In genomic region chr17:29149431-29150064, GRCh38 we compare ENCODE assay signal across 8 cellular contexts. TPM values are rescaled to one million over a fixed set of nuclear protein-coding genes. Genes with fewer than 3 reads are reported as not detected.
DNase-seq lines count a peak whose midpoint lies in the region; ATAC-seq and TF ChIP-seq lines count a peak whose summit lies in the region.

No MANE protein-coding gene starts in this region.

- CTCF ChIA-PET in AG04450 (lab: Charles Lee) = interaction anchor here (0.6 to 8.7 kb wide), 37 partner anchors 9 to 412 kb away, joined by 3 to 166 read pairs (median 6); partner anchors contain the start of genes MYO18A and NUFIP2

- peak overlapping the region; percentile 21 for H3K27ac ChIP-seq in AG04450 (ENCODE audit: low read depth, low read length)
- no peak overlapping the region for H3K27ac ChIP-seq in SU-DHL-6 (ENCODE audit: low read depth, low read length)

- peak; percentile 11 for ATAC-seq in GM18517 (IDR thresholded peaks at IDR 0.05; ENCODE audit: unreplicated experiment)
- ATAC-seq in HG02938 (IDR thresholded peaks at IDR 0.05; ENCODE audit: unreplicated experiment) = no peak

- H3F3A ChIP-seq in SU-DHL-6 (ENCODE audit: insufficient read depth) = peaks cover 5% of the 10 kb centered on the region; the same call in 1 of the 2 replicates

- no peaks in the 10 kb centered on the region for H3K36me3 ChIP-seq in SU-DHL-6 (ENCODE audit: low read length)

- no peaks in the 10 kb centered on the region for H3K9me2 ChIP-seq in SU-DHL-6 (replicated peaks; ENCODE audit: insufficient read depth, low read length)

- peak overlapping the region; percentile 56 for H3K4me3 ChIP-seq in AG04450 (ENCODE audit: low read depth, low read length)
- H3K4me3 ChIP-seq in SU-DHL-6 (ENCODE audit: insufficient read depth, low read length, poor library complexity, severe bottlenecking) = peak overlapping the region; percentile 38
- peak overlapping the region; percentile 64 for H3K4me3 ChIP-seq in fibroblast of the aortic adventitia (ENCODE audit: low read depth, low read length)
- H3K4me3 ChIP-seq in skeletal muscle cell (ENCODE audit: low read depth, low read length) = peak overlapping the region; percentile 47

- H3K79me2 ChIP-seq in SU-DHL-6 (ENCODE audit: insufficient read depth, low read length) = no peaks in the 10 kb centered on the region

- POLR2A ChIA-PET in AG04450 (lab: Yijun Ruan, JAX) = interaction anchor here (0.6 to 1.7 kb wide), 13 partner anchors 9 to 145 kb away, joined by 3 to 16 read pairs (median 5); partner anchors contain the start of genes MYO18A and NUFIP2

- H2AFZ ChIP-seq in SU-DHL-6 (ENCODE audit: low read depth, low read length, severe bottlenecking) = peak overlapping the region; percentile 21

- H3K27me3 ChIP-seq in AG04450 (ENCODE audit: control insufficient read depth, insufficient read depth, low read length) (no peaks in the 10 kb centered on the region), SU-DHL-6 (ENCODE audit: low read length) (no peaks in the 10 kb centered on the region)

- H3K9me3 ChIP-seq in AG04450 (ENCODE audit: control insufficient read depth, insufficient read depth, low read length) = no peaks in the 10 kb centered on the region
- H3K9me3 ChIP-seq in SU-DHL-6 (ENCODE audit: insufficient read depth, low read length) = no peaks in the 10 kb centered on the region

- no peaks in the 10 kb centered on the region for H4K20me1 ChIP-seq in SU-DHL-6 (ENCODE audit: low read depth, low read length)

- DNase-seq in AG04450 (ENCODE audit: low read depth, low spot score) (no peak), fibroblast of the aortic adventitia (ENCODE audit: low read depth) (peak; percentile 70), skeletal muscle cell (ENCODE audit: low read depth) (no peak), SHP77 treated with DMSO at 0.1 percent for 48 hours (lab: John Stamatoyannopoulos, UW) (no peak)
- DNase-seq in activated CD4-positive, alpha-beta T cell treated with anti-CD3 and anti-CD28 coated beads for 1 hour = no peak

- TF ChIP-seq CTCF in AG04450 (IDR thresholded peaks at IDR 0.05; ENCODE audit: low read depth, low read length) (no peak), SU-DHL-6 (IDR thresholded peaks at IDR 0.05; ENCODE audit: insufficient read depth, low read length, poor library complexity, severe bottlenecking) (no peak), fibroblast of the aortic adventitia (IDR thresholded peaks at IDR 0.05; ENCODE audit: insufficient read depth, low read length) (no peak)

- H3K9ac ChIP-seq in SU-DHL-6 (ENCODE audit: low read length) = peak overlapping the region; percentile 57; the same call in 1 of the 2 replicates

- H3K4me2 ChIP-seq in SU-DHL-6 (ENCODE audit: low read depth, low read length, poor library complexity, severe bottlenecking) = peak overlapping the region; percentile 73

RNA-seq across cellular contexts. Expression of gene MYO18A, which starts 30.6 kb away (rescaled TPM):
- polyA plus RNA-seq in AG04450 (2011; rRNA removed) = 9.8 and 16.7 TPM in 2 replicates
- 40.8 and 50.1 TPM in 2 replicates for polyA minus RNA-seq in AG04450 (2011; rRNA and poly(A)+ RNA removed)
- 78.3 and 82.8 TPM in 2 replicates for total RNA-seq in fibroblast of the aortic adventitia (ENCODE audit: low replicate concordance)
